ENCODE assay signal across 23 cellular contexts in genomic region chr14:69896972-69897371, GRCh38. TPM values are rescaled to one million over a fixed set of nuclear protein-coding genes. Genes with fewer than 3 reads are reported as not detected.
"Had no signal": no experiment of that assay in that cellular context is flagged by ENCODE, and none has a peak within 500 bp of the region (broad histone marks: within the 10 kb centered on the region; RNA-seq: fewer than 3 reads in every experiment).

No MANE protein-coding gene starts in this region.

- FAIRE-seq: RCC 7860 had no signal

- H3K27ac ChIP-seq: HL-60, SJSA1, SK-N-MC had no signal

- H3K27me3 ChIP-seq: SJSA1 had no signal

- H3K9me3 ChIP-seq: SJSA1 had no signal

- H3K4me1 ChIP-seq: SJSA1 had no signal

- H3K4me3 ChIP-seq: SJSA1, SK-N-MC had no signal

- DNase-seq: KBM-7, MV-4-11, NCI-H1092, NCI-H1105 treated with DMSO at 0.1 percent for 48 hours, NCI-H1417 treated with DMSO at 0.1 percent for 48 hours, NCI-H146, NCI-H1694 treated with DMSO at 0.1 percent for 48 hours, NCI-H1930, NCI-H2081, NCI-H2107, NCI-H2171 treated with DMSO at 0.1 percent for 48 hours, NCI-H345, NCI-H446 treated with DMSO at 0.1 percent for 48 hours, NCI-H510A treated with DMSO at 0.1 percent for 48 hours, NCI-H526, NCI-H748 treated with DMSO at 0.1 percent for 48 hours, Right ventricle myocardium superior, RPMI8226, SIG-M5 had no signal

- H3K36me3 ChIP-seq: SJSA1 had no signal

RNA-seq across cellular contexts. Expression of gene SMOC1, which starts 17.8 kb away (rescaled TPM):
- total RNA-seq: SJSA1 had no signal
